In the genomic region with DNA sequence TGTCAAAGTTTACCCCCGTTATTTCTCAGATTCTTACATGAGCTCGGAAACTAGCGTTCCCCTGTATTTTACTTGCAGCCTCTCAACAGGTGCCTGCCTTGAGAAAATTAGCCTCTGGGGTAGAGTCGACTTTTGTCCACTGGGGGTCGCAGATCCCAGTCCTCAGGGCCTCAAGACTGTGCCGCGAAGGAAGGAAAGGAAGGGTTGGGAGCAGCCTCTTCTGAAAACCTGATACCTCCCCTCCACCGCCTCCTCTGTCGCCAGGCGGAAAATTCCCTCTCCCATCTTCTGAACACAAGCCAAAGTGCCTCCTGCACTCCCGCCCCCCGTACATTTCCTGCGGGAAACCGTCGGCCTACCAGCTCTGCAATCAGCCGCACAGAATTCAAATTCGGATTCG, we compare ENCODE assay signal across 8 cellular contexts. TPM values are rescaled to one million over a fixed set of nuclear protein-coding genes. Genes with fewer than 3 reads are reported as not detected.
A peak's percentile ranks its signal among the peaks of the same experiment; 100 is the strongest.
DNase-seq lines count a peak whose midpoint lies in the region; FAIRE-seq and TF ChIP-seq lines count a peak whose summit lies in the region.

No MANE protein-coding gene starts in this region.

- H3K36me3 Mint-ChIP-seq in activated T-helper 1 cell treated with anti-CD3 and anti-CD28 coated beads, Interleukin-12 subunit alpha, Interleukin-12 subunit beta, Interleukin-2, Interleukin-4 antibody, amounts not matched to agents 30 ng/mL and 10 ng/mL and 1 ng/mL, durations not matched to agents 14 hours and 24 hours and 36 hours (ENCODE audit: low read depth), result peaks cover 7% of the 10 kb centered on the region
- H3K36me3 Mint-ChIP-seq in nephron (ENCODE audit: low read depth), result peaks cover 16% of the 10 kb centered on the region

- CTCF ChIA-PET in AG04450 (lab: Charles Lee), result interaction anchor here (0.6 to 1.0 kb wide), 3 partner anchors 10 to 17 kb away, joined by 3 to 5 read pairs (median 4); no protein-coding TSS in a partner anchor

- no peaks in the 10 kb centered on the region for H3K9me3 ChIP-seq in AG04450 (ENCODE audit: control insufficient read depth, insufficient read depth, low read length)
- no peaks in the 10 kb centered on the region for H3K9me3 ChIP-seq in thymus (ENCODE audit: control insufficient read depth)

- H3K27ac ChIP-seq in AG04450 (ENCODE audit: low read depth, low read length), result no peak overlapping the region
- H3K27ac ChIP-seq in thymus (ENCODE audit: low read depth), result no peak overlapping the region

- no peaks in the 10 kb centered on the region for H3K4me1 ChIP-seq in thymus (ENCODE audit: control insufficient read depth, insufficient read depth, low read length)

- intact Hi-C loops in activated T-helper 1 cell treated with anti-CD3 and anti-CD28 coated beads, Interleukin-12 subunit alpha, Interleukin-12 subunit beta, Interleukin-2, Interleukin-4 antibody, amounts not matched to agents 30 ng/mL and 10 ng/mL and 1 ng/mL, durations not matched to agents 14 hours and 24 hours and 36 hours (cut with micrococcal nuclease), result loop anchor here (1.0 kb wide), 1 partner anchor 23 kb away; no protein-coding TSS in a partner anchor

- under 1% methylated on average over 18 of the region's 18 CpGs for WGBS in thymus

- H3K4me3 ChIP-seq in AG04450 (ENCODE audit: low read depth, low read length) (peak overlapping the region; percentile 65), thymus (ENCODE audit: low read length) (peak overlapping the region; percentile 69)

- no peaks in the 10 kb centered on the region for H3K27me3 ChIP-seq in AG04450 (ENCODE audit: control insufficient read depth, insufficient read depth, low read length)
- no peaks in the 10 kb centered on the region for H3K27me3 ChIP-seq in thymus (ENCODE audit: control insufficient read depth, insufficient read depth)

- H3K4me3 Mint-ChIP-seq in activated T-helper 1 cell treated with anti-CD3 and anti-CD28 coated beads, Interleukin-12 subunit alpha, Interleukin-12 subunit beta, Interleukin-2, Interleukin-4 antibody, amounts not matched to agents 30 ng/mL and 10 ng/mL and 1 ng/mL, durations not matched to agents 14 hours and 24 hours and 36 hours, result peak overlapping the region; percentile 93
- peak overlapping the region; percentile 91 to 92 (median 92) for H3K4me3 Mint-ChIP-seq in nephron

- H3K27ac Mint-ChIP-seq in activated T-helper 1 cell treated with anti-CD3 and anti-CD28 coated beads, Interleukin-12 subunit alpha, Interleukin-12 subunit beta, Interleukin-2, Interleukin-4 antibody, amounts not matched to agents 30 ng/mL and 10 ng/mL and 1 ng/mL, durations not matched to agents 14 hours and 24 hours and 36 hours, result peak overlapping the region; percentile 91
- H3K27ac Mint-ChIP-seq in nephron, result peak overlapping the region; percentile 85 to 97 (median 86)

- POLR2A ChIA-PET in AG04450 (lab: Yijun Ruan, JAX), result no interaction called here

- no peaks in the 10 kb centered on the region for H3K27me3 Mint-ChIP-seq in activated T-helper 1 cell treated with anti-CD3 and anti-CD28 coated beads, Interleukin-12 subunit alpha, Interleukin-12 subunit beta, Interleukin-2, Interleukin-4 antibody, amounts not matched to agents 30 ng/mL and 10 ng/mL and 1 ng/mL, durations not matched to agents 14 hours and 24 hours and 36 hours (ENCODE audit: insufficient read depth)
- H3K27me3 Mint-ChIP-seq in nephron (ENCODE audit: low read depth), result no peaks in the 10 kb centered on the region

- DNase-seq in AG04450 (ENCODE audit: low read depth, low spot score) (no peak), GM18507 (ENCODE audit: extremely low spot score, insufficient read length, low read depth) (peak; percentile 15), HT1080 (ENCODE audit: low read depth) (peak; percentile 83), NOMO-1 (lab: John Stamatoyannopoulos, UW; ENCODE audit: unreplicated experiment in 2 of 2) (peak; percentile 22 to 24), fibroblast of the conjunctiva (ENCODE audit: low read depth) (peak; percentile 28)
- DNase-seq in activated T-helper 1 cell treated with anti-CD3 and anti-CD28 coated beads, Interleukin-12 subunit alpha, Interleukin-12 subunit beta, Interleukin-2, Interleukin-4 antibody, amounts not matched to agents 30 ng/mL and 10 ng/mL and 1 ng/mL, durations not matched to agents 14 hours and 24 hours and 36 hours (ENCODE audit: low spot score), result peak; percentile 15

- H3K9me3 Mint-ChIP-seq in activated T-helper 1 cell treated with anti-CD3 and anti-CD28 coated beads, Interleukin-12 subunit alpha, Interleukin-12 subunit beta, Interleukin-2, Interleukin-4 antibody, amounts not matched to agents 30 ng/mL and 10 ng/mL and 1 ng/mL, durations not matched to agents 14 hours and 24 hours and 36 hours, result no peaks in the 10 kb centered on the region
- H3K9me3 Mint-ChIP-seq in nephron, result peaks cover 8% of the 10 kb centered on the region

- no peaks in the 10 kb centered on the region for H3K36me3 ChIP-seq in thymus (ENCODE audit: control insufficient read depth, insufficient read depth)

- peak; percentile 87 for FAIRE-seq in GM18507 (lab: Jason Lieb, UNC)

- peaks cover 17% of the 10 kb centered on the region for H3K4me1 Mint-ChIP-seq in activated T-helper 1 cell treated with anti-CD3 and anti-CD28 coated beads, Interleukin-12 subunit alpha, Interleukin-12 subunit beta, Interleukin-2, Interleukin-4 antibody, amounts not matched to agents 30 ng/mL and 10 ng/mL and 1 ng/mL, durations not matched to agents 14 hours and 24 hours and 36 hours (ENCODE audit: low read depth)
- peaks cover 13% of the 10 kb centered on the region for H3K4me1 Mint-ChIP-seq in nephron

- TF ChIP-seq CTCF in AG04450 (IDR thresholded peaks at IDR 0.05; ENCODE audit: low read depth, low read length), result peak; percentile 66
- peak; percentile 45 to 62 (median 53) for TF ChIP-seq CTCF in nephron (IDR thresholded peaks at IDR 0.05; ENCODE audit: unreplicated experiment in 3 of 3)

RNA-seq across cellular contexts. Expression of a gene that starts 44.4 kb away (rescaled TPM):
- polyA plus RNA-seq in AG04450 (2011; rRNA removed), result 14.0 and 19.0 TPM in 2 replicates
- 2.3 and 4.3 TPM in 2 replicates for polyA minus RNA-seq in AG04450 (2011; rRNA and poly(A)+ RNA removed)
- total RNA-seq in HT1080 (2014; rRNA removed; shearing (Covaris generic)), result 2.5 and 4.3 TPM in 2 replicates
- polyA plus RNA-seq in HT1080 (2015; cell fraction: cytosol; rRNA removed), result 7.6 and 8.3 TPM in 2 replicates
- 6.0 and 6.2 TPM in 2 replicates for polyA plus RNA-seq in HT1080 (2015; cell fraction: nucleus; rRNA removed)
- 8.6 and 8.9 TPM in 2 replicates for total RNA-seq in activated T-helper 1 cell treated with anti-CD3 and anti-CD28 coated beads, Interleukin-12 subunit alpha, Interleukin-12 subunit beta, Interleukin-2, Interleukin-4 antibody, amounts not matched to agents 30 ng/mL and 10 ng/mL and 1 ng/mL, durations not matched to agents 14 hours and 24 hours and 36 hours
- polyA plus RNA-seq in thymus, result 10.9 TPM
